15 cellular contexts compared by ENCODE assay signal in the genomic region with DNA sequence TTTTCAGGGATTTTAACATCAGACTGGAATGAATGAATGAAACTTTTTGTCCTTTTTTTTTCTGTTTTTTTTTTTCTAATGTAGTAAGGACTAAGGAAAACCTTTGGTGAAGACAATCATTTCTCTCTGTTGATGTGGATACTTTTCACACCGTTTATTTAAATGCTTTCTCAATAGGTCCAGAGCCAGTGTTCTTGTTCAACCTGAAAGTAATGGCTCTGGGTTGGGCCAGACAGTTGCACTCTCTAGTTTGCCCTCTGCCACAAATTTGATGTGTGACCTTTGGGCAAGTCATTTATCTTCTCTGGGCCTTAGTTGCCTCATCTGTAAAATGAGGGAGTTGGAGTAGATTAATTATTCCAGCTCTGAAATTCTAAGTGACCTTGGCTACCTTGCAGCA.
"Had no signal": no experiment of that assay in that cellular context is flagged by ENCODE, and none has a peak within 500 bp of the region (broad histone marks: within the 10 kb centered on the region; RNA-seq: fewer than 3 reads in every experiment).

No MANE protein-coding gene starts in this region.

- H2AFZ ChIP-seq: hepatocyte had no signal

- H3K4me3 ChIP-seq: body of pancreas, colonic mucosa, hepatocyte, mucosa of descending colon, transverse colon had no signal

- H3K4me2 ChIP-seq: hepatocyte had no signal

- H3K4me1 ChIP-seq: body of pancreas, colonic mucosa, transverse colon had no signal

- H3K27me3 ChIP-seq: body of pancreas, colonic mucosa, hepatocyte, transverse colon had no signal

- H3K4me3 Mint-ChIP-seq: naive thymus-derived CD4-positive, alpha-beta T cell; stimulated activated effector memory CD8-positive, alpha-beta T cell treated with anti-CD3 and anti-CD28 coated beads, Interleukin-12 subunit alpha, Interleukin-12 subunit beta, amount 100 ng/mL, for 72 hours had no signal

- H3K79me2 ChIP-seq: hepatocyte had no signal

- H3K36me3 ChIP-seq: colonic mucosa had no signal

- FAIRE-seq: endometrium had no signal

- H3K27me3 Mint-ChIP-seq: naive thymus-derived CD4-positive, alpha-beta T cell had no signal

- H3K27ac ChIP-seq: colonic mucosa, hepatocyte, transverse colon had no signal

- DNase-seq: activated CD4-positive, alpha-beta T cell treated with anti-CD3 and anti-CD28 coated beads, Interleukin-2, amount 50 U/mL, for 4 hours; activated naive CD4-positive, alpha-beta T cell; activated T-cell treated with anti-CD3 and anti-CD28 coated beads, Interleukin-2, amount 50 U/mL, for 48 hours; amniotic stem cell; body of pancreas; central memory CD4-positive, alpha-beta T cell; colonic mucosa; mucosa of descending colon; naive thymus-derived CD4-positive, alpha-beta T cell; transverse colon had no signal

- ATAC-seq: esophagus mucosa; left lobe of liver; mucosa of descending colon; naive thymus-derived CD4-positive, alpha-beta T cell; stimulated activated effector memory CD8-positive, alpha-beta T cell treated with anti-CD3 and anti-CD28 coated beads, Interleukin-12 subunit alpha, Interleukin-12 subunit beta, amount 100 ng/mL, for 72 hours had no signal

- H3K9me3 ChIP-seq: body of pancreas, colonic mucosa had no signal
